ENCODE assay signal across 20 cellular contexts in genomic region chrX:66676413-66676812, GRCh38. TPM values are rescaled to one million over a fixed set of nuclear protein-coding genes. Genes with fewer than 3 reads are reported as not detected.
DNase-seq lines count a peak whose midpoint lies in the region; ATAC-seq and TF ChIP-seq lines count a peak whose summit lies in the region.
"Had no signal": no experiment of that assay in that cellular context is flagged by ENCODE, and none has a peak within 500 bp of the region (broad histone marks: within the 10 kb centered on the region; RNA-seq: fewer than 3 reads in every experiment).

No MANE protein-coding gene starts in this region.

- no peak overlapping the region for H3K4me2 ChIP-seq in mesenchymal stem cell (ENCODE audit: low read length, poor library complexity, severe bottlenecking)

- H4K91ac ChIP-seq in mesenchymal stem cell (ENCODE audit: low read length) = no peak overlapping the region

- H3K36me3 ChIP-seq in mesenchymal stem cell (ENCODE audit: control insufficient read depth in 1 of 2, insufficient read depth in 2 of 2, low read depth in 1 of 2, low read length in 2 of 2) = no peaks in the 10 kb centered on the region
- H3K36me3 ChIP-seq: left lung, neutrophil, right lobe of liver, uterus had no signal

- DNase-seq in AG20443 (ENCODE audit: low spot score) (peak; percentile 5), NCI-H226 (peak; percentile 39), endothelial cell (ENCODE audit: low spot score) (no peak), mesenchymal stem cell (no peak), NCI-H774 (lab: John Stamatoyannopoulos, UW) (no peak)
- DNase-seq: activated CD4-positive, alpha-beta T cell treated with anti-CD3 and anti-CD28 coated beads, Interleukin-2, amount 10 ng/mL, durations not matched to agents 7 days and 5 days; activated naive CD4-positive, alpha-beta T cell treated with anti-CD3 and anti-CD28 coated beads for 36 hours; body of pancreas; COR-L47; dorsolateral prefrontal cortex; left lung; MV-4-11; NCI-H2081 treated with DMSO at 0.1 percent for 48 hours; NCI-H69; right lobe of liver; uterus had no signal

- no peak overlapping the region for H2BK5ac ChIP-seq in mesenchymal stem cell (ENCODE audit: low read depth, low read length, poor library complexity, severe bottlenecking)

- no peak overlapping the region for H3K23ac ChIP-seq in mesenchymal stem cell (ENCODE audit: low read length in 2 of 2)

- peak overlapping the region in 1 of 2 experiments; percentile 25 for H3K4me3 ChIP-seq in mesenchymal stem cell (ENCODE audit: insufficient read depth in 1 of 2, low read depth in 1 of 2, low read length in 2 of 2)
- H3K4me3 ChIP-seq: body of pancreas, dorsolateral prefrontal cortex, left lung, right lobe of liver, uterus had no signal

- H2BK120ac ChIP-seq in mesenchymal stem cell (ENCODE audit: low read depth, low read length) = no peak overlapping the region

- peaks cover 4% of the 10 kb centered on the region for H3K4me1 Mint-ChIP-seq in endothelial cell (ENCODE audit: unreplicated experiment)
- H3K4me1 Mint-ChIP-seq: activated CD4-positive, alpha-beta T cell treated with anti-CD3 and anti-CD28 coated beads, Interleukin-2, amount 10 ng/mL, durations not matched to agents 7 days and 5 days had no signal

- no peaks in the 10 kb centered on the region for H3K36me3 Mint-ChIP-seq in endothelial cell (ENCODE audit: low read depth, unreplicated experiment)

- no peak overlapping the region for H3K4me3 Mint-ChIP-seq in endothelial cell (ENCODE audit: unreplicated experiment)
- H3K4me3 Mint-ChIP-seq: activated CD4-positive, alpha-beta T cell treated with anti-CD3 and anti-CD28 coated beads, Interleukin-2, amount 10 ng/mL, durations not matched to agents 7 days and 5 days; activated naive CD4-positive, alpha-beta T cell treated with anti-CD3 and anti-CD28 coated beads for 36 hours had no signal

- H3K9me3 Mint-ChIP-seq in endothelial cell (ENCODE audit: unreplicated experiment) = no peaks in the 10 kb centered on the region
- H3K9me3 Mint-ChIP-seq: activated CD4-positive, alpha-beta T cell treated with anti-CD3 and anti-CD28 coated beads, Interleukin-2, amount 10 ng/mL, durations not matched to agents 7 days and 5 days had no signal

- H3K79me1 ChIP-seq in mesenchymal stem cell (replicated peaks; ENCODE audit: low read length, poor library complexity, severe bottlenecking) = no peaks in the 10 kb centered on the region

- peak overlapping the region; percentile 79 for H3K9ac ChIP-seq in mesenchymal stem cell (ENCODE audit: low read length)

- TF ChIP-seq CTCF in endothelial cell (IDR thresholded peaks at IDR 0.05; ENCODE audit: unreplicated experiment) = no peak

- no peaks in the 10 kb centered on the region for H3K4me1 ChIP-seq in mesenchymal stem cell (ENCODE audit: control insufficient read depth, insufficient read depth, low read depth, low read length)
- H3K4me1 ChIP-seq: body of pancreas, left lung, right lobe of liver, uterus had no signal

- 50% methylated on average over 1 of the region's 1 CpG for WGBS in mesenchymal stem cell

- no peak overlapping the region for H2AK5ac ChIP-seq in mesenchymal stem cell (ENCODE audit: low read length, severe bottlenecking)

- no peak overlapping the region for H3K4ac ChIP-seq in mesenchymal stem cell (ENCODE audit: low read depth in 1 of 2, low read length in 2 of 2)

- H3K9me3 ChIP-seq in mesenchymal stem cell (ENCODE audit: control insufficient read depth, low read length) = peaks cover 9% of the 10 kb centered on the region
- H3K9me3 ChIP-seq: body of pancreas, left lung, neutrophil, right lobe of liver, uterus had no signal

- no peak overlapping the region for H2BK12ac ChIP-seq in mesenchymal stem cell (ENCODE audit: low read length in 2 of 2)

- no peaks in the 10 kb centered on the region for H3K27me3 Mint-ChIP-seq in endothelial cell (ENCODE audit: unreplicated experiment)
- H3K27me3 Mint-ChIP-seq: activated CD4-positive, alpha-beta T cell treated with anti-CD3 and anti-CD28 coated beads, Interleukin-2, amount 10 ng/mL, durations not matched to agents 7 days and 5 days had no signal

- no peak overlapping the region for H4K8ac ChIP-seq in mesenchymal stem cell (ENCODE audit: low read length)

- no peak overlapping the region for H3K14ac ChIP-seq in mesenchymal stem cell (ENCODE audit: low read length in 2 of 2)

- no peak overlapping the region for H2BK15ac ChIP-seq in mesenchymal stem cell (ENCODE audit: low read depth, poor library complexity, severe bottlenecking)

- H3K27ac ChIP-seq in mesenchymal stem cell (ENCODE audit: low read length, poor library complexity, severe bottlenecking) = no peak overlapping the region
- H3K27ac ChIP-seq: body of pancreas, dorsolateral prefrontal cortex, left lung, neutrophil, right lobe of liver, uterus had no signal

- no peaks in the 10 kb centered on the region for H3K27me3 ChIP-seq in mesenchymal stem cell (ENCODE audit: control insufficient read depth in 1 of 2, insufficient read depth in 1 of 2, low read length in 2 of 2)
- H3K27me3 ChIP-seq: body of pancreas, left lung, neutrophil, right lobe of liver, uterus had no signal

- ATAC-seq in HG03432 (IDR thresholded peaks at IDR 0.05; ENCODE audit: unreplicated experiment) = no peak
- ATAC-seq in GM19324 (IDR thresholded peaks at IDR 0.05; ENCODE audit: low FRiP score, unreplicated experiment) = no peak
- ATAC-seq in HG02610 (IDR thresholded peaks at IDR 0.05; ENCODE audit: unreplicated experiment) = no peak
- ATAC-seq: body of pancreas, left lung had no signal

- H3K27ac Mint-ChIP-seq in endothelial cell (ENCODE audit: unreplicated experiment) = peak overlapping the region; percentile 75
- H3K27ac Mint-ChIP-seq: activated CD4-positive, alpha-beta T cell treated with anti-CD3 and anti-CD28 coated beads, Interleukin-2, amount 10 ng/mL, durations not matched to agents 7 days and 5 days; activated naive CD4-positive, alpha-beta T cell treated with anti-CD3 and anti-CD28 coated beads for 36 hours had no signal

- H2AFZ ChIP-seq in mesenchymal stem cell (ENCODE audit: low read depth, low read length) = no peak overlapping the region

- H3K18ac ChIP-seq in mesenchymal stem cell (ENCODE audit: low read depth in 1 of 2, low read length in 2 of 2) = no peak overlapping the region

RNA-seq across cellular contexts. Expression of gene EDA2R, which starts 37.5 kb away (rescaled TPM):
- total RNA-seq in endothelial cell (ENCODE audit: unreplicated experiment) = 13.0 TPM
- 12.0 TPM for polyA plus RNA-seq in mesenchymal stem cell (2013, experiment 1 of 2)
- 12.1 TPM for polyA plus RNA-seq in mesenchymal stem cell (2013, experiment 2 of 2)

Comparison
In these comparisons a context has a peak if more than half of its experiments do, and no peak if none do; other contexts are left out.
1. DNase-seq: peak in AG20443 (single experiment) and NCI-H226 (single experiment); none in endothelial cell (single experiment), mesenchymal stem cell (single experiment) and NCI-H774 (single experiment).